In genomic region chr5:148962200-148962550, GRCh38 we compare ENCODE assay signal across 26 cellular contexts.
"Had no signal": no experiment of that assay in that cellular context is flagged by ENCODE, and none has a peak within 500 bp of the region (broad histone marks: within the 10 kb centered on the region; RNA-seq: fewer than 3 reads in every experiment).

No MANE protein-coding gene starts in this region.

- H3K4me3 Mint-ChIP-seq: activated T-cell treated with anti-CD3 and anti-CD28 coated beads, Interleukin-2, amount 50 U/mL, for 72 hours; naive thymus-derived CD4-positive, alpha-beta T cell; neural progenitor cell; stimulated activated memory B cell treated with anti-CD40 and anti-IgM and Interleukin-4, amounts not matched to agents 10 μg/mL and 1 μg/mL and 100 μg/mL, for 72 hours had no signal

- H2AFZ ChIP-seq: neural progenitor cell had no signal

- H3K27me3 ChIP-seq: adrenal gland, cardiac muscle cell, foreskin keratinocyte, left lung, neural progenitor cell, spleen, thyroid gland had no signal

- H3K36me3 ChIP-seq: adrenal gland, cardiac muscle cell, left lung, neural progenitor cell, spleen, thyroid gland, WERI-Rb-1 had no signal

- H3K27ac Mint-ChIP-seq: activated T-cell treated with anti-CD3 and anti-CD28 coated beads, Interleukin-2, amount 50 U/mL, for 72 hours; naive thymus-derived CD4-positive, alpha-beta T cell; neural progenitor cell; stimulated activated memory B cell treated with anti-CD40 and anti-IgM and Interleukin-4, amounts not matched to agents 10 μg/mL and 1 μg/mL and 100 μg/mL, for 72 hours had no signal

- H3K36me3 Mint-ChIP-seq: neural progenitor cell; stimulated activated memory B cell treated with anti-CD40 and anti-IgM and Interleukin-4, amounts not matched to agents 10 μg/mL and 1 μg/mL and 100 μg/mL, for 72 hours had no signal

- H3K9me3 Mint-ChIP-seq: activated T-cell treated with anti-CD3 and anti-CD28 coated beads, Interleukin-2, amount 50 U/mL, for 72 hours; neural progenitor cell had no signal

- H3K9me3 ChIP-seq: adrenal gland, left lung, psoas muscle, spleen, thyroid gland had no signal

- DNase-seq: activated CD4-positive, alpha-beta T cell treated with anti-CD3 and anti-CD28 coated beads for 1 hour; activated CD8-positive, alpha-beta memory T cell treated with anti-CD3 and anti-CD28 coated beads for 24 hours; activated CD8-positive, alpha-beta memory T cell treated with anti-CD3 and anti-CD28 coated beads, Interleukin-2, amount 50 U/mL, for 48 hours; activated effector memory CD4-positive, alpha-beta T cell treated with anti-CD3 and anti-CD28 coated beads, Interleukin-2, amount 50 U/mL, for 16 hours; activated naive CD4-positive, alpha-beta T cell treated with anti-CD3 and anti-CD28 coated beads, Interleukin-2, amount 50 U/mL, for 16 hours; activated T-cell treated with anti-CD3 and anti-CD28 coated beads, Interleukin-2, amount 50 U/mL, for 72 hours; dermis blood vessel endothelial cell; effector memory CD4-positive, alpha-beta T cell; foreskin keratinocyte; glutamatergic neuron; hippocampal formation; kidney; left lung; naive thymus-derived CD4-positive, alpha-beta T cell; psoas muscle; right cardiac atrium; spleen; stimulated activated CD4-positive, alpha-beta T cell treated with anti-CD3 and anti-CD28 coated beads, Interleukin-4, amount 100 ng/mL, for 4 hours; SW 1271; T-helper 2 cell; WERI-Rb-1 had no signal

- H3K27ac ChIP-seq: adrenal gland, cardiac muscle cell, foreskin keratinocyte, left lung, neural progenitor cell, psoas muscle, thyroid gland, WERI-Rb-1 had no signal

- H3K9ac ChIP-seq: neural progenitor cell had no signal

- H3K4me1 ChIP-seq: adrenal gland had no signal

- H3K4me2 ChIP-seq: neural progenitor cell had no signal

- H3K4me3 ChIP-seq: adrenal gland, cardiac muscle cell, left lung, neural progenitor cell, psoas muscle, spleen, thyroid gland had no signal

- ATAC-seq: activated T-cell treated with anti-CD3 and anti-CD28 coated beads, Interleukin-2, amount 50 U/mL, for 72 hours; foreskin keratinocyte; left lung; naive thymus-derived CD4-positive, alpha-beta T cell; psoas muscle; right cardiac atrium; stimulated activated memory B cell treated with anti-CD40 and anti-IgM and Interleukin-4, amounts not matched to agents 10 μg/mL and 1 μg/mL and 100 μg/mL, for 72 hours had no signal
